Comparison of ENCODE assay signal across 18 cellular contexts in genomic region chr16:79411805-79412204, GRCh38.
DNase-seq lines count a peak whose midpoint lies in the region; ATAC-seq, FAIRE-seq and TF ChIP-seq lines count a peak whose summit lies in the region.
"Had no signal": no experiment of that assay in that cellular context is flagged by ENCODE, and none has a peak within 500 bp of the region (broad histone marks: within the 10 kb centered on the region; RNA-seq: fewer than 3 reads in every experiment).

No MANE protein-coding gene starts in this region.

- H3K27ac ChIP-seq in H1 (ENCODE audit: low read depth, low read length), result no peak overlapping the region
- H3K27ac ChIP-seq: A549, RWPE1 had no signal

- peak overlapping the region; percentile 21; the same call in 1 of the 2 replicates for H2BK12ac ChIP-seq in H1 (ENCODE audit: low read depth, low read length)

- no peak for TF ChIP-seq EP300 in H1 (IDR thresholded peaks at IDR 0.05; ENCODE audit: borderline replicate concordance in 1 of 2, low read depth in 2 of 2, low read length in 2 of 2)

- TF ChIP-seq RAD21 in H1 (IDR thresholded peaks at IDR 0.05 in 1 of 2, conservative IDR thresholded peaks at IDR 0.05 in 1 of 2; ENCODE audit: low read depth in 2 of 2, low read length in 2 of 2), result no peak

- TF ChIP-seq POLR2A in H1 (IDR thresholded peaks at IDR 0.05; ENCODE audit: control extremely low read depth in 1 of 2, low read depth in 2 of 2, low read length in 2 of 2), result no peak

- intact Hi-C loops in activated CD8-positive, alpha-beta T cell treated with anti-CD3 and anti-CD28 coated beads for 36 hours (cut with micrococcal nuclease), result no loop called here

- no peak overlapping the region; the same call in 1 of the 2 replicates for H2BK20ac ChIP-seq in H1 (ENCODE audit: low read length)

- peaks cover 0 to 22% (median 9%) of the 10 kb centered on the region in 4 experiments; a peak in 4 of 7 replicates for H3K4me1 ChIP-seq in H1 (replicated peaks in 1 of 4; ENCODE audit: control insufficient read depth in 3 of 4, insufficient read depth in 4 of 4, low read length in 3 of 4)
- H3K4me1 ChIP-seq: A549 had no signal

- WGBS in H1 (ENCODE audit: extremely low coverage in 1 of 2, insufficient coverage in 1 of 2, insufficient read length in 1 of 2, insufficient replicate concordance in 2 of 2, low coverage in 1 of 2, low lambda C conversion rate in 2 of 2, missing lambda C conversion rate in 1 of 2), 2 experiments, result 66% methylated on average over 4 of the region's 4 CpGs; no CpG with 5 or more reads in 1 of the 2 experiments

- peak overlapping the region; percentile 70; the same call in 1 of the 2 replicates for H2AK5ac ChIP-seq in H1 (ENCODE audit: low read depth, low read length)

- H3K9me3 Mint-ChIP-seq in activated CD8-positive, alpha-beta T cell treated with anti-CD3 and anti-CD28 coated beads for 36 hours, result no peaks in the 10 kb centered on the region
- no peaks in the 10 kb centered on the region for H3K9me3 Mint-ChIP-seq in activated CD8-positive, alpha-beta T cell treated with anti-CD3 and anti-CD28 coated beads, Interleukin-2, amount 10 ng/mL, durations not matched to agents 7 days and 5 days (ENCODE audit: insufficient read depth)
- H3K9me3 Mint-ChIP-seq: GM23338 had no signal

- H3K27me3 ChIP-seq in H1 (replicated peaks in 1 of 4; ENCODE audit: control insufficient read depth in 3 of 4, extremely low read depth in 1 of 4, insufficient read depth in 3 of 4, low read length in 3 of 4), result no peaks in the 10 kb centered on the region; a peak in 2 of 7 replicates

- no peaks in the 10 kb centered on the region for H3K79me2 ChIP-seq in H1 (ENCODE audit: control insufficient read depth in 1 of 2, insufficient read depth in 2 of 2, low read length in 2 of 2)

- H3K27ac Mint-ChIP-seq in activated CD8-positive, alpha-beta T cell treated with anti-CD3 and anti-CD28 coated beads for 36 hours, result peak overlapping the region; percentile 2
- no peak overlapping the region for H3K27ac Mint-ChIP-seq in activated CD8-positive, alpha-beta T cell treated with anti-CD3 and anti-CD28 coated beads, Interleukin-2, amount 10 ng/mL, durations not matched to agents 7 days and 5 days
- H3K27ac Mint-ChIP-seq: GM23338 had no signal

- peak; percentile 37 for ATAC-seq in activated CD8-positive, alpha-beta T cell treated with anti-CD3 and anti-CD28 coated beads for 36 hours
- no peak for ATAC-seq in activated CD8-positive, alpha-beta T cell treated with anti-CD3 and anti-CD28 coated beads, Interleukin-2, amount 10 ng/mL, durations not matched to agents 7 days and 5 days
- ATAC-seq in HG03439 (IDR thresholded peaks at IDR 0.05; ENCODE audit: unreplicated experiment), result no peak
- ATAC-seq: A549 had no signal

- H3K18ac ChIP-seq in H1 (ENCODE audit: extremely low read depth, low read length), result no peak overlapping the region

- no peak overlapping the region for H3K4me3 Mint-ChIP-seq in activated CD8-positive, alpha-beta T cell treated with anti-CD3 and anti-CD28 coated beads for 36 hours
- no peak overlapping the region for H3K4me3 Mint-ChIP-seq in activated CD8-positive, alpha-beta T cell treated with anti-CD3 and anti-CD28 coated beads, Interleukin-2, amount 10 ng/mL, durations not matched to agents 7 days and 5 days
- H3K4me3 Mint-ChIP-seq: GM23338 had no signal

- POLR2A ChIA-PET in activated CD8-positive, alpha-beta T cell treated with anti-CD3 and anti-CD28 coated beads for 36 hours (lab: Charles Lee), result no interaction called here
- POLR2A ChIA-PET in activated CD8-positive, alpha-beta T cell treated with anti-CD3 and anti-CD28 coated beads, Interleukin-2, amount 10 ng/mL, durations not matched to agents 7 days and 5 days (lab: Charles Lee), result no interaction called here
- POLR2A ChIA-PET in H1 (lab: Charles Lee; ENCODE audit: partially characterized antibody), result no interaction called here

- H3K36me3 ChIP-seq in H1 (ENCODE audit: control insufficient read depth in 2 of 4, insufficient read depth in 4 of 4, low read length in 3 of 4), result no peaks in the 10 kb centered on the region

- TF ChIP-seq CTCF in activated CD8-positive, alpha-beta T cell treated with anti-CD3 and anti-CD28 coated beads for 36 hours (IDR thresholded peaks at IDR 0.05), result no peak
- no peak for TF ChIP-seq CTCF in H1 (IDR thresholded peaks at IDR 0.05; ENCODE audit: control extremely low read depth in 1 of 3, insufficient read depth in 1 of 3, low read depth in 1 of 3, low read length in 3 of 3)

- no peak overlapping the region for H3K4me3 ChIP-seq in H1 (ENCODE audit: extremely low read depth in 1 of 4, insufficient read depth in 2 of 4, low read depth in 3 of 4, low read length in 4 of 4)
- H3K4me3 ChIP-seq: A549, GM23338 had no signal

- no peak overlapping the region for H2BK5ac ChIP-seq in H1 (ENCODE audit: low read depth, low read length)

- H4K91ac ChIP-seq in H1 (replicated peaks; ENCODE audit: insufficient read length, low read length), result peak overlapping the region; percentile 23

- no peaks in the 10 kb centered on the region for H3K23me2 ChIP-seq in H1 (ENCODE audit: low read depth, low read length)

- H3K14ac ChIP-seq in H1 (ENCODE audit: insufficient read length), result no peak overlapping the region

- no peak overlapping the region for H3K56ac ChIP-seq in H1 (replicated peaks; ENCODE audit: insufficient read length, low read depth, low read length)

- no peaks in the 10 kb centered on the region for H3K36me3 Mint-ChIP-seq in activated CD8-positive, alpha-beta T cell treated with anti-CD3 and anti-CD28 coated beads for 36 hours (ENCODE audit: low read depth)
- no peaks in the 10 kb centered on the region for H3K36me3 Mint-ChIP-seq in activated CD8-positive, alpha-beta T cell treated with anti-CD3 and anti-CD28 coated beads, Interleukin-2, amount 10 ng/mL, durations not matched to agents 7 days and 5 days (ENCODE audit: low read depth)

- H3K27me3 Mint-ChIP-seq in activated CD8-positive, alpha-beta T cell treated with anti-CD3 and anti-CD28 coated beads for 36 hours, result peaks cover 2% of the 10 kb centered on the region
- H3K27me3 Mint-ChIP-seq in activated CD8-positive, alpha-beta T cell treated with anti-CD3 and anti-CD28 coated beads, Interleukin-2, amount 10 ng/mL, durations not matched to agents 7 days and 5 days (ENCODE audit: low read depth), result peaks cover 11% of the 10 kb centered on the region

- DNase-seq in activated CD8-positive, alpha-beta T cell treated with anti-CD3 and anti-CD28 coated beads for 36 hours, result no peak
- DNase-seq in activated CD8-positive, alpha-beta T cell treated with anti-CD3 and anti-CD28 coated beads, Interleukin-2, amount 10 ng/mL, durations not matched to agents 7 days and 5 days, result no peak
- DNase-seq in stimulated activated CD4-positive, alpha-beta T cell treated with anti-CD3 and anti-CD28 coated beads, Interleukin-1b, Interleukin-23, amount 100 ng/mL, for 48 hours, result peak; percentile 26
- DNase-seq in stimulated activated CD4-positive, alpha-beta T cell treated with anti-CD3 and anti-CD28 coated beads, Interleukin-12 subunit alpha, Interleukin-12 subunit beta, amount 100 ng/mL, for 4 hours, result no peak
- DNase-seq in H1 (ENCODE audit: low read depth in 1 of 2, low spot score in 2 of 2), result no peak
- DNase-seq in kidney tubule cell (ENCODE audit: low spot score), result no peak
- DNase-seq in AG08395 (ENCODE audit: low spot score), result no peak
- DNase-seq: DMS 273 treated with DMSO at 0.1 percent for 48 hours, KG1, NCI-H1092, NCI-H146, NCI-H2081, NCI-H748 treated with DMSO at 0.1 percent for 48 hours had no signal

- no peak overlapping the region for H2BK15ac ChIP-seq in H1 (ENCODE audit: low read length)

- no peak overlapping the region for H3K4me2 ChIP-seq in H1 (ENCODE audit: insufficient read depth in 1 of 2, low read depth in 2 of 2, low read length in 2 of 2)
- H3K4me2 ChIP-seq: A549 had no signal

- H3K9ac ChIP-seq in H1 (replicated peaks in 1 of 4; ENCODE audit: extremely low read depth in 1 of 4, low read depth in 3 of 4, low read length in 3 of 4), result no peak overlapping the region

- no peak for FAIRE-seq in H1 (lab: Jason Lieb, UNC)
- FAIRE-seq: A549, GM12892 had no signal

- no peak overlapping the region for H4K5ac ChIP-seq in H1 (ENCODE audit: insufficient read length, low read depth, low read length)

- H4K8ac ChIP-seq in H1 (ENCODE audit: extremely low read depth, insufficient read depth, low read length), result no peak overlapping the region

- no peak overlapping the region for H3K23ac ChIP-seq in H1 (ENCODE audit: insufficient read length)

- no peak overlapping the region for H2AFZ ChIP-seq in H1 (ENCODE audit: low read length)
- H2AFZ ChIP-seq: GM23338 had no signal

- no peaks in the 10 kb centered on the region for H4K20me1 ChIP-seq in H1 (replicated peaks in 1 of 2; ENCODE audit: control insufficient read depth in 1 of 2, insufficient read depth in 2 of 2, low read length in 2 of 2)

- peak overlapping the region; percentile 32 for H3K4ac ChIP-seq in H1 (replicated peaks; ENCODE audit: insufficient read length, low read depth, low read length)

- no peaks in the 10 kb centered on the region for H3K9me3 ChIP-seq in H1 (ENCODE audit: insufficient read depth in 2 of 2, low read depth in 1 of 2, low read length in 1 of 2)
- H3K9me3 ChIP-seq: A549 had no signal

- peaks cover 18% of the 10 kb centered on the region for H3K4me1 Mint-ChIP-seq in activated CD8-positive, alpha-beta T cell treated with anti-CD3 and anti-CD28 coated beads for 36 hours (ENCODE audit: low read depth)
- H3K4me1 Mint-ChIP-seq in activated CD8-positive, alpha-beta T cell treated with anti-CD3 and anti-CD28 coated beads, Interleukin-2, amount 10 ng/mL, durations not matched to agents 7 days and 5 days (ENCODE audit: low read depth), result peaks cover 25% of the 10 kb centered on the region

- peak overlapping the region; percentile 67 for H2BK120ac ChIP-seq in H1 (replicated peaks; ENCODE audit: low read depth, low read length)

- no peaks in the 10 kb centered on the region for H3K79me1 ChIP-seq in H1 (ENCODE audit: low read depth, low read length)

- CTCF ChIA-PET in activated CD8-positive, alpha-beta T cell treated with anti-CD3 and anti-CD28 coated beads for 36 hours (lab: Charles Lee), result interaction anchor here (1.1 kb wide), 1 partner anchor 22 kb away, joined by 3 read pairs; no protein-coding TSS in a partner anchor
- CTCF ChIA-PET in activated CD8-positive, alpha-beta T cell treated with anti-CD3 and anti-CD28 coated beads, Interleukin-2, amount 10 ng/mL, durations not matched to agents 7 days and 5 days (lab: Charles Lee), result interaction anchor here (0.6 kb wide), 1 partner anchor 12 kb away, joined by 3 read pairs; no protein-coding TSS in a partner anchor
- CTCF ChIA-PET in H1 (lab: Charles Lee; ENCODE audit: partially characterized antibody), result interaction anchor here (0.6 to 1.3 kb wide), 3 partner anchors 8 to 487 kb away, joined by 3 to 4 read pairs (median 4); no protein-coding TSS in a partner anchor

TF ChIP-seq in H1, 55 proteins besides CTCF, POLR2A, EP300 and RAD21 (continues in another document):
- TF ChIP-seq KDM4A (IDR thresholded peaks at IDR 0.05; ENCODE audit: low read depth, low read length, severe bottlenecking) (no peak), CBX5 (IDR thresholded peaks at IDR 0.05; ENCODE audit: low read depth, low read length) (no peak), SUZ12 (IDR thresholded peaks at IDR 0.05; ENCODE audit: low read length) (no peak), BRCA1 (IDR thresholded peaks at IDR 0.05; ENCODE audit: low read depth, low read length) (no peak), GTF2F1 (IDR thresholded peaks at IDR 0.05; ENCODE audit: borderline replicate concordance, low read depth, low read length) (no peak), KDM5A (IDR thresholded peaks at IDR 0.05; ENCODE audit: low read length) (no peak)
